In genomic region chr6:66961191-66961590, GRCh38 we compare ENCODE assay signal across 22 cellular contexts.
"Had no signal": no experiment of that assay in that cellular context is flagged by ENCODE, and none has a peak within 500 bp of the region (broad histone marks: within the 10 kb centered on the region; RNA-seq: fewer than 3 reads in every experiment).

No MANE protein-coding gene starts in this region.

- H3K27me3 ChIP-seq: SJSA1 had no signal

- H3K4me1 ChIP-seq: SJSA1 had no signal

- ATAC-seq: K562, Panc1, PC-3 had no signal

- DNase-seq: Kasumi-1, MV-4-11, NCI-H1048, NCI-H1105, NCI-H1417, NCI-H1436 treated with DMSO at 0.1 percent for 48 hours, NCI-H1694, NCI-H187 treated with DMSO at 0.1 percent for 48 hours, NCI-H2029 treated with DMSO at 0.1 percent for 48 hours, NCI-H2171 treated with DMSO at 0.1 percent for 48 hours, NCI-H345, NCI-H446 treated with DMSO at 0.1 percent for 48 hours, NCI-H510A treated with DMSO at 0.1 percent for 48 hours, NCI-H526, PC-3, Right ventricle myocardium superior, SIG-M5 had no signal

- H3K9ac ChIP-seq: KMS-11 had no signal

- H3K4me2 ChIP-seq: KMS-11 had no signal

- H3K4me3 ChIP-seq: K562, SJSA1, SK-N-MC had no signal

- H3K36me3 ChIP-seq: SJSA1 had no signal

- H3K27ac ChIP-seq: KMS-11, SJSA1, SK-N-MC had no signal
